ENCODE assay signal across 14 cellular contexts in the genomic region with DNA sequence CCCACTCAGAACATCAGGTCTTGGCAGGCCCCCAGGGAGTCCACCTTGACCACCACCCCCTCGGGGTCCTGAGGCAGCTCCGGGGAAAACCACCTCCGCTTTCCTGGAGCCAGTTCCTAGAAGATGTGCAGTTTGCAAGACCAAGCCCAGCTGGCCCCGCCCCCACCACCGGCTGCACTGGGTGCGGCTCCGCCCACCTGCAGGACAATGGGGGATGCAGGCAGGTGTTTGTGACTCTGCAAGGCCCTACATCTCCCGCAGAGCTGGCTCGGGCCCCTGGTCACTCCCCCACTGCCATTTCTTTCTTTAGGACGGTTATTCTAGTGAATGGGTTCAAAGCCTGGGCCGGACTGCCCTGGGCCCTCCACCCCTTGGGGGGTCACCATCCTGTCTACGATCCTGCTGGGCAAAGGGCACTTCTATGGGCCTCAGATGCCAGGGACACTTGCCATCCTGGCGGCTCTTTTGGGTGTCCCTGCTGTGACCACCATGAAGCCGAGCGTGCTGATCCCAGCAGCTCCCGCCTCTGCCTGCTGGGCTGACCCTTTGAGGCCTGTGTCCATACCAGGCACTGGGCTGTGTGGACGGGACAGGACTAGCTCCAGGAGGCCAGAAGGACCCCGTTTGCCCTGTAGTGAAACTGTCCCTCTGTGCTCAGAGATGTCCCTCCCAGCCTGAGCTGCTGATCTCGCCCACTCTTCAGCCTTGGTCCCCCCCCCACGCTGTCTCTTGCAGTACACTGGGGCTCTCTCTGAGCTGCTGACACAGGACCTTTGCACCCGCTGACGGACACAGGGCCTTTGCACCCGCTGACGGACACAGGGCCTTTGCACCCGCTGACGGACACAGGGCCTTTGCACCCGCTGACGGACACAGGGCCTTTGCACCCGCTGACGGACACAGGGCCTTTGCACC. TPM values are rescaled to one million over a fixed set of nuclear protein-coding genes. Genes with fewer than 3 reads are reported as not detected.
DNase-seq lines count a peak whose midpoint lies in the region; ATAC-seq and TF ChIP-seq lines count a peak whose summit lies in the region.
"Had no signal": no experiment of that assay in that cellular context is flagged by ENCODE, and none has a peak within 500 bp of the region (broad histone marks: within the 10 kb centered on the region; RNA-seq: fewer than 3 reads in every experiment).

No MANE protein-coding gene starts in this region.

- peaks cover 13% of the 10 kb centered on the region for H3K4me1 Mint-ChIP-seq in activated CD8-positive, alpha-beta T cell treated with anti-CD3 and anti-CD28 coated beads for 36 hours (ENCODE audit: low read depth)
- peaks cover 28% of the 10 kb centered on the region for H3K4me1 Mint-ChIP-seq in activated CD8-positive, alpha-beta T cell treated with anti-CD3 and anti-CD28 coated beads, Interleukin-2, amount 10 ng/mL, durations not matched to agents 7 days and 5 days (ENCODE audit: low read depth)

- H3K27me3 ChIP-seq in brain microvascular endothelial cell (replicated peaks) = no peaks in the 10 kb centered on the region

- intact Hi-C loops in activated CD8-positive, alpha-beta T cell treated with anti-CD3 and anti-CD28 coated beads for 36 hours (cut with micrococcal nuclease) = no loop called here

- H3K9me3 Mint-ChIP-seq in activated CD8-positive, alpha-beta T cell treated with anti-CD3 and anti-CD28 coated beads for 36 hours = no peaks in the 10 kb centered on the region
- H3K9me3 Mint-ChIP-seq in activated CD8-positive, alpha-beta T cell treated with anti-CD3 and anti-CD28 coated beads, Interleukin-2, amount 10 ng/mL, durations not matched to agents 7 days and 5 days (ENCODE audit: insufficient read depth) = no peaks in the 10 kb centered on the region
- H3K9me3 Mint-ChIP-seq: activated B cell treated with CpG ODN at 0.5 μM for 24 hours; activated naive CD4-positive, alpha-beta T cell treated with anti-CD3 and anti-CD28 coated beads, Interleukin-2, amount 50 U/mL, for 24 hours had no signal

- H3K36me3 Mint-ChIP-seq in activated CD8-positive, alpha-beta T cell treated with anti-CD3 and anti-CD28 coated beads for 36 hours (ENCODE audit: low read depth) = no peaks in the 10 kb centered on the region
- no peaks in the 10 kb centered on the region for H3K36me3 Mint-ChIP-seq in activated CD8-positive, alpha-beta T cell treated with anti-CD3 and anti-CD28 coated beads, Interleukin-2, amount 10 ng/mL, durations not matched to agents 7 days and 5 days (ENCODE audit: low read depth)
- H3K36me3 Mint-ChIP-seq: activated naive CD4-positive, alpha-beta T cell treated with anti-CD3 and anti-CD28 coated beads, Interleukin-2, amount 50 U/mL, for 24 hours had no signal

- H3K4me3 Mint-ChIP-seq in activated CD8-positive, alpha-beta T cell treated with anti-CD3 and anti-CD28 coated beads for 36 hours = no peak overlapping the region
- no peak overlapping the region for H3K4me3 Mint-ChIP-seq in activated CD8-positive, alpha-beta T cell treated with anti-CD3 and anti-CD28 coated beads, Interleukin-2, amount 10 ng/mL, durations not matched to agents 7 days and 5 days
- H3K4me3 Mint-ChIP-seq: activated B cell treated with CpG ODN at 0.5 μM for 24 hours; activated naive CD4-positive, alpha-beta T cell treated with anti-CD3 and anti-CD28 coated beads, Interleukin-2, amount 50 U/mL, for 24 hours had no signal

- H3K4me3 ChIP-seq in brain microvascular endothelial cell (ENCODE audit: low read depth, low read length) = no peak overlapping the region
- H3K4me3 ChIP-seq: spleen had no signal

- in situ Hi-C loops in brain microvascular endothelial cell (cut with HindIII; ENCODE audit: low pct_ligation_motif_present, low sequenced_read_pairs) = no loop called here

- POLR2A ChIA-PET in activated CD8-positive, alpha-beta T cell treated with anti-CD3 and anti-CD28 coated beads for 36 hours (lab: Charles Lee) = interaction anchor here (0.5 to 1.6 kb wide), 2 partner anchors 10 to 12 kb away, joined by 3 to 5 read pairs; no protein-coding TSS in a partner anchor
- POLR2A ChIA-PET in activated CD8-positive, alpha-beta T cell treated with anti-CD3 and anti-CD28 coated beads, Interleukin-2, amount 10 ng/mL, durations not matched to agents 7 days and 5 days (lab: Charles Lee) = interaction anchor here (1.3 to 1.6 kb wide), 2 partner anchors 8 to 17 kb away, joined by 4 read pairs; no protein-coding TSS in a partner anchor

- CTCF ChIA-PET in activated CD8-positive, alpha-beta T cell treated with anti-CD3 and anti-CD28 coated beads for 36 hours (lab: Charles Lee) = no interaction called here
- CTCF ChIA-PET in activated CD8-positive, alpha-beta T cell treated with anti-CD3 and anti-CD28 coated beads, Interleukin-2, amount 10 ng/mL, durations not matched to agents 7 days and 5 days (lab: Charles Lee) = no interaction called here

- no peak for ATAC-seq in activated CD8-positive, alpha-beta T cell treated with anti-CD3 and anti-CD28 coated beads for 36 hours
- no peak for ATAC-seq in activated CD8-positive, alpha-beta T cell treated with anti-CD3 and anti-CD28 coated beads, Interleukin-2, amount 10 ng/mL, durations not matched to agents 7 days and 5 days
- no peak for ATAC-seq in HG03159 (IDR thresholded peaks at IDR 0.05; ENCODE audit: unreplicated experiment)
- ATAC-seq in HG03354 (IDR thresholded peaks at IDR 0.05; ENCODE audit: poor library complexity, severe bottlenecking, unreplicated experiment) = no peak

- peak; percentile 31 for DNase-seq in activated CD8-positive, alpha-beta T cell treated with anti-CD3 and anti-CD28 coated beads for 36 hours
- no peak for DNase-seq in activated CD8-positive, alpha-beta T cell treated with anti-CD3 and anti-CD28 coated beads, Interleukin-2, amount 10 ng/mL, durations not matched to agents 7 days and 5 days
- DNase-seq in NCI-H2107 (lab: John Stamatoyannopoulos, UW) (peak; percentile 57), SHP77 (lab: John Stamatoyannopoulos, UW) (peak; percentile 71 to 82), brain microvascular endothelial cell (no peak), pons (ENCODE audit: low spot score) (no peak)
- DNase-seq: ACHN, activated B cell treated with CpG ODN at 0.5 μM for 24 hours, OCI-M1, spleen had no signal

- no peak overlapping the region for H3K27ac ChIP-seq in brain microvascular endothelial cell
- H3K27ac ChIP-seq: parathyroid adenoma, spleen had no signal

- TF ChIP-seq CTCF in activated CD8-positive, alpha-beta T cell treated with anti-CD3 and anti-CD28 coated beads for 36 hours (IDR thresholded peaks at IDR 0.05) = no peak
- no peak for TF ChIP-seq CTCF in brain microvascular endothelial cell (IDR thresholded peaks at IDR 0.05; ENCODE audit: low read depth, low read length, missing control alignments)

- H3K27me3 Mint-ChIP-seq in activated CD8-positive, alpha-beta T cell treated with anti-CD3 and anti-CD28 coated beads for 36 hours = no peaks in the 10 kb centered on the region
- peaks cover 7% of the 10 kb centered on the region for H3K27me3 Mint-ChIP-seq in activated CD8-positive, alpha-beta T cell treated with anti-CD3 and anti-CD28 coated beads, Interleukin-2, amount 10 ng/mL, durations not matched to agents 7 days and 5 days (ENCODE audit: low read depth)
- H3K27me3 Mint-ChIP-seq: activated naive CD4-positive, alpha-beta T cell treated with anti-CD3 and anti-CD28 coated beads, Interleukin-2, amount 50 U/mL, for 24 hours had no signal

- no peaks in the 10 kb centered on the region for H3K36me3 ChIP-seq in brain microvascular endothelial cell (replicated peaks)
- H3K36me3 ChIP-seq: spleen had no signal

- H3K27ac Mint-ChIP-seq in activated CD8-positive, alpha-beta T cell treated with anti-CD3 and anti-CD28 coated beads for 36 hours = no peak overlapping the region
- H3K27ac Mint-ChIP-seq in activated CD8-positive, alpha-beta T cell treated with anti-CD3 and anti-CD28 coated beads, Interleukin-2, amount 10 ng/mL, durations not matched to agents 7 days and 5 days = no peak overlapping the region
- H3K27ac Mint-ChIP-seq: activated B cell treated with CpG ODN at 0.5 μM for 24 hours; activated naive CD4-positive, alpha-beta T cell treated with anti-CD3 and anti-CD28 coated beads, Interleukin-2, amount 50 U/mL, for 24 hours had no signal

RNA-seq across cellular contexts. Expression of a gene that starts 5.9 kb away (rescaled TPM):
- total RNA-seq in activated CD8-positive, alpha-beta T cell treated with anti-CD3 and anti-CD28 coated beads for 36 hours = 1 to 10 TPM; 6.0 to 6.2 TPM
- 1 to 10 TPM; 5.6 to 6.4 TPM for total RNA-seq in activated CD8-positive, alpha-beta T cell treated with anti-CD3 and anti-CD28 coated beads, Interleukin-2, amount 10 ng/mL, durations not matched to agents 7 days and 5 days

RNA-seq across cellular contexts. Expression of a gene that starts 17.7 kb away (rescaled TPM):
- 10 to 100 TPM; 24.4 to 25.9 TPM for total RNA-seq in activated CD8-positive, alpha-beta T cell treated with anti-CD3 and anti-CD28 coated beads for 36 hours
- 10 to 100 TPM; 56.5 to 57.0 TPM for total RNA-seq in activated CD8-positive, alpha-beta T cell treated with anti-CD3 and anti-CD28 coated beads, Interleukin-2, amount 10 ng/mL, durations not matched to agents 7 days and 5 days

Comparison
In these comparisons a context has a peak if more than half of its experiments do, and no peak if none do; other contexts are left out.
1. DNase-seq: peak in activated CD8-positive, alpha-beta T cell treated with anti-CD3 and anti-CD28 coated beads for 36 hours (single experiment), NCI-H2107 (single experiment) and SHP77 (2 of 2); none in activated CD8-positive, alpha-beta T cell treated with anti-CD3 and anti-CD28 coated beads, Interleukin-2, amount 10 ng/mL, durations not matched to agents 7 days and 5 days (single experiment), brain microvascular endothelial cell (single experiment) and pons (single experiment).